8 cellular contexts compared by ENCODE assay signal in the genomic region with DNA sequence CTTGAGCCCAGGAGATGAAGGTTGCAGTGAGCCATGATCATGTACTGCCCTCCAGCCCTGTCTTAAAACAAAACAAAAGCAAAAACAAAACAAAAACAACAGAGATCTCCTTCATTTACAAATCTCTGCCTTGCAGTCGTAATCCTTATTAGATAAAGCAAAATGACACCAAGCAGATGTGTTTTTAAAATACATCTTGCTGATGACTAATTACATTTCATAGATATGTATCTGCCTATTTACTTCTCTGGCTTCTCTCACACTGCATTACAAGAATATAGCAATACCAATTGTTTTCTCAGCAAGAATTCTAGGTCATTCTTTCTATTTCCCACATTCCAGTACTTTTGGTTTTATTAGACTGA. TPM values are rescaled to one million over a fixed set of nuclear protein-coding genes. Genes with fewer than 3 reads are reported as not detected.
DNase-seq lines count a peak whose midpoint lies in the region; ATAC-seq and TF ChIP-seq lines count a peak whose summit lies in the region.

No MANE protein-coding gene starts in this region.

- POLR2A ChIA-PET in HCT116 (lab: Charles Lee), result interaction anchor here (1.0 to 1.2 kb wide), 2 partner anchors 9 to 23 kb away, joined by 3 read pairs; a partner anchor contains a TSS
- POLR2A ChIA-PET in activated CD8-positive, alpha-beta T cell treated with anti-CD3 and anti-CD28 coated beads for 36 hours (lab: Charles Lee), result interaction anchor here (2.6 to 7.2 kb wide), 4 partner anchors 10 to 22 kb away, joined by 11 to 63 read pairs (median 22); a partner anchor contains a TSS

- RAD21 ChIA-PET in HCT116 (lab: Charles Lee; ENCODE audit: low non-redundant PET in 1 of 2, low total read pairs in 2 of 2, uncharacterized antibody in 2 of 2, unreplicated experiment in 2 of 2), result no interaction called here

- peak overlapping the region; percentile 69 for H3K27ac Mint-ChIP-seq in activated CD8-positive, alpha-beta T cell treated with anti-CD3 and anti-CD28 coated beads for 36 hours

- H3K4me1 Mint-ChIP-seq in activated CD8-positive, alpha-beta T cell treated with anti-CD3 and anti-CD28 coated beads for 36 hours (ENCODE audit: low read depth), result peaks cover 78% of the 10 kb centered on the region

- H3K36me3 Mint-ChIP-seq in activated CD8-positive, alpha-beta T cell treated with anti-CD3 and anti-CD28 coated beads for 36 hours (ENCODE audit: low read depth), result peaks cover 42% of the 10 kb centered on the region

- WGBS in smooth muscle cell (ENCODE audit: low lambda C conversion rate), result 3% methylated on average over 1 of the region's 1 CpG

- H3K4me1 ChIP-seq in HCT116 (ENCODE audit: control insufficient read depth in 1 of 2, insufficient read depth in 2 of 2, low read length in 2 of 2) (peaks cover 63 to 71% of the 10 kb centered on the region in 2 experiments), foreskin keratinocyte (peaks cover 57% of the 10 kb centered on the region), smooth muscle cell (ENCODE audit: low read depth) (peaks cover 40% of the 10 kb centered on the region), HAP-1 (peaks cover 56% of the 10 kb centered on the region)

- H3F3A ChIP-seq in smooth muscle cell (ENCODE audit: low read depth), result peaks cover 59% of the 10 kb centered on the region

- no peak for TF ChIP-seq POLR2A in HCT116 (IDR thresholded peaks at IDR 0.05; ENCODE audit: borderline replicate concordance, extremely low read depth, insufficient read depth, insufficient read length)

- DNase-seq in HCT116 (ENCODE audit: low read depth, low spot score) (no peak), foreskin keratinocyte (no peak), smooth muscle cell (lab: John Stamatoyannopoulos, UW; ENCODE audit: unreplicated experiment) (no peak), HAP-1 (ENCODE audit: low spot score in 2 of 2) (no peak), ureter (ENCODE audit: low spot score) (no peak), NCI-H2196 (lab: John Stamatoyannopoulos, UW; ENCODE audit: unreplicated experiment) (no peak)
- no peak for DNase-seq in activated CD8-positive, alpha-beta T cell treated with anti-CD3 and anti-CD28 coated beads for 36 hours

- intact Hi-C loops in HCT116 (cut with micrococcal nuclease), result loop anchor here (1.0 kb wide), 1 partner anchor 29 kb away; a partner anchor contains a TSS
- intact Hi-C loops in activated CD8-positive, alpha-beta T cell treated with anti-CD3 and anti-CD28 coated beads for 36 hours (cut with micrococcal nuclease), result loop anchor here (1.0 kb wide), 1 partner anchor 27 kb away; no protein-coding TSS in a partner anchor

- peak overlapping the region; percentile 27 to 48 for H3K4me3 ChIP-seq in HCT116 (replicated peaks in 1 of 2; ENCODE audit: low read depth in 1 of 2, low read length in 2 of 2)
- peak overlapping the region; percentile 34 for H3K4me3 ChIP-seq in smooth muscle cell
- H3K4me3 ChIP-seq in HAP-1, result no peak overlapping the region

- no peak for TF ChIP-seq RAD21 in HCT116 (IDR thresholded peaks at IDR 0.05; ENCODE audit: low read depth)

- ATAC-seq in HCT116 (no peak), foreskin keratinocyte (peak; percentile 55), GM21367 (IDR thresholded peaks at IDR 0.05; ENCODE audit: unreplicated experiment) (no peak)
- ATAC-seq in activated CD8-positive, alpha-beta T cell treated with anti-CD3 and anti-CD28 coated beads for 36 hours, result no peak

- H4K20me1 ChIP-seq in HCT116 (ENCODE audit: insufficient read depth), result peaks cover 2% of the 10 kb centered on the region; the same call in 1 of the 2 replicates
- H4K20me1 ChIP-seq in smooth muscle cell (ENCODE audit: low read depth), result peaks cover 69% of the 10 kb centered on the region

- H3K9me3 Mint-ChIP-seq in activated CD8-positive, alpha-beta T cell treated with anti-CD3 and anti-CD28 coated beads for 36 hours, result no peaks in the 10 kb centered on the region

- TF ChIP-seq CTCF in HCT116 (IDR thresholded peaks at IDR 0.05 in 2 of 3, conservative IDR thresholded peaks at IDR 0.05 in 1 of 3; ENCODE audit: borderline replicate concordance in 1 of 3, insufficient read depth in 1 of 3, low read depth in 2 of 3, low read length in 2 of 3) (no peak), foreskin keratinocyte (conservative IDR thresholded peaks at IDR 0.05) (no peak), smooth muscle cell (IDR thresholded peaks at IDR 0.05; ENCODE audit: borderline replicate concordance, insufficient read depth, poor library complexity, severe bottlenecking) (no peak)
- TF ChIP-seq CTCF in activated CD8-positive, alpha-beta T cell treated with anti-CD3 and anti-CD28 coated beads for 36 hours (IDR thresholded peaks at IDR 0.05), result no peak

- BruUV-seq in HCT116 (replicated peaks; lab: Mats Ljungman, UMichigan), result no TSS peak

- no peaks in the 10 kb centered on the region for H3K9me3 ChIP-seq in HCT116 (ENCODE audit: control insufficient read depth in 1 of 2, insufficient read depth in 1 of 2, low read depth in 1 of 2, low read length in 2 of 2)
- no peaks in the 10 kb centered on the region for H3K9me3 ChIP-seq in smooth muscle cell (replicated peaks; ENCODE audit: low read depth)
- H3K9me3 ChIP-seq in HAP-1, result no peaks in the 10 kb centered on the region

- H3K4me2 ChIP-seq in HCT116 (ENCODE audit: low read length) (peak overlapping the region; percentile 76), smooth muscle cell (peak overlapping the region; percentile 79)

- H3K79me2 ChIP-seq in HCT116 (ENCODE audit: insufficient read depth, low read length), result peaks cover 100% of the 10 kb centered on the region
- H3K79me2 ChIP-seq in smooth muscle cell (ENCODE audit: low read depth), result peaks cover 88% of the 10 kb centered on the region

- H3K27me3 ChIP-seq in HCT116 (ENCODE audit: insufficient read depth, low read length), result no peaks in the 10 kb centered on the region
- H3K27me3 ChIP-seq in foreskin keratinocyte, result no peaks in the 10 kb centered on the region
- no peaks in the 10 kb centered on the region for H3K27me3 ChIP-seq in smooth muscle cell (ENCODE audit: low read depth)
- no peaks in the 10 kb centered on the region for H3K27me3 ChIP-seq in HAP-1 (ENCODE audit: low read depth)

- H3K27ac ChIP-seq in HCT116 (ENCODE audit: low read depth, low read length), result peak overlapping the region; percentile 81
- H3K27ac ChIP-seq in foreskin keratinocyte, result peak overlapping the region; percentile 34
- peak overlapping the region; percentile 98 for H3K27ac ChIP-seq in smooth muscle cell (ENCODE audit: low read depth)

- no peaks in the 10 kb centered on the region for H3K27me3 Mint-ChIP-seq in activated CD8-positive, alpha-beta T cell treated with anti-CD3 and anti-CD28 coated beads for 36 hours

- H3K36me3 ChIP-seq in HCT116 (ENCODE audit: control insufficient read depth in 1 of 2, insufficient read depth in 2 of 2, low read length in 2 of 2), result no peaks in the 10 kb centered on the region; a peak in 1 of 4 replicates
- no peaks in the 10 kb centered on the region for H3K36me3 ChIP-seq in smooth muscle cell (ENCODE audit: low read depth)
- no peaks in the 10 kb centered on the region for H3K36me3 ChIP-seq in HAP-1 (replicated peaks)

- H3K9ac ChIP-seq in HCT116 (ENCODE audit: low read length), result peak overlapping the region; percentile 59
- peak overlapping the region; percentile 90 for H3K9ac ChIP-seq in smooth muscle cell (ENCODE audit: low read depth)

- H2AFZ ChIP-seq in HCT116 (ENCODE audit: low read depth, low read length, poor library complexity, severe bottlenecking) (no peak overlapping the region), smooth muscle cell (ENCODE audit: low read depth) (no peak overlapping the region)

- in situ Hi-C loops in HAP-1 (cut with MboI; ENCODE audit: low sequenced_read_pairs), result no loop called here

- H3K9me2 ChIP-seq in HCT116 (ENCODE audit: insufficient read depth), result no peaks in the 10 kb centered on the region

- CTCF ChIA-PET in HCT116 (lab: Charles Lee), result no interaction called here
- CTCF ChIA-PET in activated CD8-positive, alpha-beta T cell treated with anti-CD3 and anti-CD28 coated beads for 36 hours (lab: Charles Lee), result interaction anchor here (0.7 to 7.1 kb wide), 6 partner anchors 11 to 77 kb away, joined by 3 to 33 read pairs (median 3); a partner anchor contains a TSS

- H3K4me3 Mint-ChIP-seq in activated CD8-positive, alpha-beta T cell treated with anti-CD3 and anti-CD28 coated beads for 36 hours, result no peak overlapping the region

TF ChIP-seq in HCT116, 20 proteins besides CTCF, POLR2A, EP300 and RAD21 (continues in another document):
- no peak for TF ChIP-seq POLR2AphosphoS5 (IDR thresholded peaks at IDR 0.05; ENCODE audit: low read depth, low read length)
- no peak for TF ChIP-seq TCF7L2 (IDR thresholded peaks at IDR 0.05; ENCODE audit: borderline replicate concordance, extremely low read depth, insufficient read depth, insufficient read length)
- no peak for TF ChIP-seq SP1 (IDR thresholded peaks at IDR 0.05; ENCODE audit: low read depth)
- TF ChIP-seq, protein P1, sequence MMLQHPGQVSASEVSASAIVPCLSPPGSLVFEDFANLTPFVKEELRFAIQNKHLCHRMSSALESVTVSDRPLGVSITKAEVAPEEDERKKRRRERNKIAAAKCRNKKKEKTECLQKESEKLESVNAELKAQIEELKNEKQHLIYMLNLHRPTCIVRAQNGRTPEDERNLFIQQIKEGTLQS (IDR thresholded peaks at IDR 0.05), result no peak
- no peak for TF ChIP-seq ZNF274 (IDR thresholded peaks at IDR 0.05; ENCODE audit: low read depth, low read length)
- TF ChIP-seq EZH2 (IDR thresholded peaks at IDR 0.05), result no peak

RNA-seq across cellular contexts. Expression of a gene that starts 22.8 kb away (rescaled TPM):
- total RNA-seq in HCT116 (2021; ENCODE audit: unreplicated experiment) (106 TPM), foreskin keratinocyte (85.0 TPM in 2 replicates), smooth muscle cell (110 and 118 TPM in 2 replicates), ureter (190 TPM)
- polyA plus RNA-seq in HCT116 (2012), result 66.5 and 78.3 TPM in 2 replicates
- total RNA-seq in activated CD8-positive, alpha-beta T cell treated with anti-CD3 and anti-CD28 coated beads for 36 hours, result 10 to 100 TPM; 57.3 to 57.6 TPM
- polyA plus RNA-seq in foreskin keratinocyte (47.1 and 59.4 TPM in 2 replicates), smooth muscle cell (64.4 and 68.9 TPM in 2 replicates)

RNA-seq across cellular contexts. Expression of a gene that starts 29.2 kb away (rescaled TPM):
- total RNA-seq in HCT116 (2021; ENCODE audit: unreplicated experiment), result 328 TPM
- polyA plus RNA-seq in HCT116 (2012), result 376 and 446 TPM in 2 replicates
- total RNA-seq in activated CD8-positive, alpha-beta T cell treated with anti-CD3 and anti-CD28 coated beads for 36 hours, result 100 to 1,000 TPM; 292 to 308 TPM
- 140 and 159 TPM in 2 replicates for total RNA-seq in foreskin keratinocyte
- 417 and 454 TPM in 2 replicates for polyA plus RNA-seq in foreskin keratinocyte
- total RNA-seq in smooth muscle cell, result 55.8 and 58.5 TPM in 2 replicates
- 40.3 and 59.6 TPM in 2 replicates for polyA plus RNA-seq in smooth muscle cell
- 251 TPM for total RNA-seq in ureter

Comparison
In these comparisons a context has a peak if more than half of its experiments do, and no peak if none do; other contexts are left out.
1. H3K27ac ChIP-seq: peak in every context shown above with its lines; median percentile 98 in smooth muscle cell; 81 in HCT116; 34 in foreskin keratinocyte.